In the genomic region with DNA sequence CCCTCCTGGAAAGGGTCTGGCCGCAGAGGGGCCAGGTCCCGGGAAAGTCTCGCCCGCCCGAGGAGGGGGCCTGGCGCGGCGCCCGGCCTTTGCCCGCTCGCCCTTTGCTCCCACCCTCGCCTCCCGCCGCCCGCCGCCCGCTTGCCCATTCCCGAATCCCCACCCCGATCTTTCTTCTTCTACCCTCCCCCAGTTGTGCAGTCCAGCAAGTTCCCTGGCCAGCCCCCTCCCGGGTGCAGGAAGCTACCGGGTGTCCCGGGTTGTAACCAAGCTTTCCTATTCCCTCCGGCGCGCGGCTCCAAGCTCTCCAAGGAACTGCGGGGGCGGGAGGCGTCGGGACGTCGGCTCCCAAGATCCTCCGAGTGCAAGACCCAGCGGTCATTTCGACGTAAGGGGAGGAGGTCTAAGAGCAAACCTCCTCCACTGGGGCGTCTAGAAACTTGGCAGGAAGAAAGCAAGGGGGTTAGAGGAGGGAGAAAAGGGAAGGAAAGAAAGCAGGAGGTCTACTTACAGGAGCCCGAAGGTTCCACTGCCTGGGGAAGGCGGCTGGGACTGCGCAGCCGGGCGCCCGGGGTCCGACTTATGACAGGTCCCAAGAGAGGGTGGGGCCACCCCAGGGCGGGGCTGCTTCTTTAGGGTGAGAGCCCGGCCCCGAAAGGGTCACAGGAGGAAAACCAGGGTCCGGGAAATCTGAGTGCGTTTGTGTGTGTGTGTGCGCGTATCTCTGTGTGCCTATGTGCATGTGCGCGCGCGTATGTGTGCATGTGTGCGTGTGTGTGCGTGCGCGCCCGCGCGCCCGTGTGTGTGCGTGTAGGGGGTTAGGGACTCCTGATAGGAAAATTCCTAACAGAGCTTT, we compare ENCODE assay signal across 8 cellular contexts. TPM values are rescaled to one million over a fixed set of nuclear protein-coding genes. Genes with fewer than 3 reads are reported as not detected.
DNase-seq lines count a peak whose midpoint lies in the region; ATAC-seq and TF ChIP-seq lines count a peak whose summit lies in the region.

A gene (minus strand): TSS at position 556 of the 856 bp plus-strand sequence. CDS start 2,225 bp downstream, outside the sequence.

- H3K27ac ChIP-seq in HUES48 (ENCODE audit: low read depth, low read length) (peak within 1 kb of the TSS; percentile 21), cingulate gyrus (ENCODE audit: low read depth, low read length) (peak within 1 kb of the TSS; percentile 4)

- H3K4me1 Mint-ChIP-seq in T-helper 17 cell = peaks cover 13% of the 10 kb centered on the region

- H3K27me3 ChIP-seq in GM06990 (replicated peaks; ENCODE audit: control insufficient read depth, insufficient read depth, low read length) (no peaks in the 10 kb centered on the region), HUES48 (ENCODE audit: control insufficient read depth, insufficient read depth, low read length) (peaks cover 4% of the 10 kb centered on the region; the same call in 1 of the 2 replicates)

- H3K9me3 ChIP-seq in HUES48 (ENCODE audit: control insufficient read depth, insufficient read depth, low read length) (no peaks in the 10 kb centered on the region), T-helper 17 cell (ENCODE audit: control insufficient read depth, low read length, poor library complexity, severe bottlenecking) (no peaks in the 10 kb centered on the region)

- H3K36me3 ChIP-seq in GM06990 (ENCODE audit: control insufficient read depth, insufficient read depth, low read length) (no peaks in the 10 kb centered on the region), HUES48 (ENCODE audit: control insufficient read depth, insufficient read depth, low read length) (peaks cover 20% of the 10 kb centered on the region)

- peak within 1 kb of the TSS; percentile 66 for H3K4me3 ChIP-seq in GM06990 (replicated peaks; ENCODE audit: low read depth, low read length)
- H3K4me3 ChIP-seq in HUES48 (ENCODE audit: low read depth, low read length) = peak within 1 kb of the TSS; percentile 90
- H3K4me3 ChIP-seq in skeletal muscle cell (ENCODE audit: low read depth, low read length) = peak within 1 kb of the TSS; percentile 77

- no peaks in the 10 kb centered on the region for H3K36me3 Mint-ChIP-seq in T-helper 17 cell (ENCODE audit: low read depth)

- peak; percentile 28 for DNase-seq in GM06990 (ENCODE audit: extremely low read depth, insufficient read length)
- no peak for DNase-seq in T-helper 17 cell
- peak; percentile 92 for DNase-seq in iris pigment epithelial cell (ENCODE audit: low read depth)
- DNase-seq in skeletal muscle cell (ENCODE audit: low read depth) = peak; percentile 75
- no peak for DNase-seq in NCI-H1694 (lab: John Stamatoyannopoulos, UW)

- peaks cover 33% of the 10 kb centered on the region for H3K27me3 Mint-ChIP-seq in T-helper 17 cell

- ATAC-seq in T-helper 17 cell (peak; percentile 24), GM19467 (IDR thresholded peaks at IDR 0.05; ENCODE audit: unreplicated experiment) (no peak)

- peaks cover 3% of the 10 kb centered on the region; the same call in 1 of the 2 replicates for H3K4me1 ChIP-seq in HUES48 (ENCODE audit: control insufficient read depth, insufficient read depth, low read length)

- H3K27ac Mint-ChIP-seq in T-helper 17 cell = peak within 1 kb of the TSS; percentile 85

- H3K4me3 Mint-ChIP-seq in T-helper 17 cell = peak within 1 kb of the TSS; percentile 93

- peak within 1 kb of the TSS; percentile 12; the same call in 1 of the 2 replicates for H3K9ac ChIP-seq in HUES48 (ENCODE audit: low read depth, low read length)

- TF ChIP-seq CTCF in GM06990 (IDR thresholded peaks at IDR 0.05; ENCODE audit: insufficient read depth, low read length, poor library complexity, severe bottlenecking) = no peak

RNA-seq across cellular contexts. Expression of the gene that starts here (rescaled TPM):
- 1 to 10 TPM in 1 of 2 donors, not detected in 1; 2.0 TPM for total RNA-seq in T-helper 17 cell

Comparison
In these comparisons a context has a peak if more than half of its experiments do, and no peak if none do; other contexts are left out.
1. DNase-seq: peak in GM06990 (single experiment), iris pigment epithelial cell (single experiment) and skeletal muscle cell (single experiment); none in T-helper 17 cell (0 of 3) and NCI-H1694 (single experiment).
2. Peak in every context shown above with its lines, with median percentiles within 50 percentile points of each other: H3K4me3 ChIP-seq.